Comparison of ENCODE assay signal across 8 cellular contexts in the genomic region with DNA sequence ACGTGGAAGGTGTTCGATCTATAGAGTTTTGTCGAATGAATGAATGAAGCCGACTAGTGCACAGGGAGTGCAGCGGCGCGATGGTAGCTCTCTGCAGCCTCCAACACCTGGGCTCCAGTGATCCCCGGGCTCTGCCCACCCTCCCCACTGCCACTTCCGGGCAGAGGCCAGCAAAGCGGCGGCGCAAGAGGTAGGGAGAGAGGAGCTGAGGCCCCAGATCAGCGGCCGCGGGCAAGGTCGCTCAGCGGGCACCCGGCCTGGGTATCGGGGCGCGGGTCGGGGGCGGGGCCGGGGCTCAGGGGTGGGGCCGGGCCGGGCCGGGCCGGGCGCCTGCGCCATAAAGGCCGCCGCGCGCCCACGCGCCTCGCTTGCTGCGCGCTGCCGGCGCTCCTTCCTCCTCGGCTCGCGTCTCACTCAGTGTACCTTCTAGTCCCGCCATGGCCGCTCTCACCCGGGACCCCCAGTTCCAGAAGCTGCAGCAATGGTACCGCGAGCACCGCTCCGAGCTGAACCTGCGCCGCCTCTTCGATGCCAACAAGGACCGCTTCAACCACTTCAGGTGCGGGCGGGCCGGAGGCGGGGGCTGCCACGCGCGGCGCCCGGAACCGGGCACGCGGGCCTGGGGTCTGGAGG. TPM values are rescaled to one million over a fixed set of nuclear protein-coding genes. Genes with fewer than 3 reads are reported as not detected.
DNase-seq lines count a peak whose midpoint lies in the region; ATAC-seq and TF ChIP-seq lines count a peak whose summit lies in the region.

A gene (plus strand): TSS at position 367 of the 633 bp plus-strand sequence. CDS start 71 bp downstream, at position 438.

- H3K9me3 Mint-ChIP-seq in Calu3 (ENCODE audit: low read depth, unreplicated experiment) = no peaks in the 10 kb centered on the region
- no peaks in the 10 kb centered on the region for H3K9me3 Mint-ChIP-seq in natural killer cell treated with Interleukin-12 subunit alpha and Interleukin-12 subunit beta and Interleukin-15 and Interleukin-18, amount 100 ng/mL, for 72 hours

- BruUV-seq in Calu3 (replicated peaks; lab: Mats Ljungman, UMichigan) = no TSS peak

- peak within 1 kb of the TSS; percentile 82 for H3K27ac ChIP-seq in RWPE1

- H3K4me3 Mint-ChIP-seq in Calu3 (ENCODE audit: low read depth, unreplicated experiment) = peak within 1 kb of the TSS; percentile 91
- peak within 1 kb of the TSS; percentile 99 for H3K4me3 Mint-ChIP-seq in natural killer cell treated with Interleukin-12 subunit alpha and Interleukin-12 subunit beta and Interleukin-15 and Interleukin-18, amount 100 ng/mL, for 72 hours

- H3K27me3 Mint-ChIP-seq in Calu3 (ENCODE audit: unreplicated experiment) = no peaks in the 10 kb centered on the region
- H3K27me3 Mint-ChIP-seq in natural killer cell treated with Interleukin-12 subunit alpha and Interleukin-12 subunit beta and Interleukin-15 and Interleukin-18, amount 100 ng/mL, for 72 hours = no peaks in the 10 kb centered on the region

- peak within 1 kb of the TSS; percentile 92 for H3K4me3 ChIP-seq in Jurkat, Clone E6-1 (ENCODE audit: low read length)

- intact Hi-C loops in Calu3 (cut with micrococcal nuclease; ENCODE audit: unreplicated experiment) = loop anchor here (2.0 kb wide), 1 partner anchor 66 kb away; no protein-coding TSS in a partner anchor

- H3K4me1 Mint-ChIP-seq in Calu3 (ENCODE audit: low read depth, unreplicated experiment) = peaks cover 29% of the 10 kb centered on the region
- H3K4me1 Mint-ChIP-seq in natural killer cell treated with Interleukin-12 subunit alpha and Interleukin-12 subunit beta and Interleukin-15 and Interleukin-18, amount 100 ng/mL, for 72 hours (ENCODE audit: low read depth in 2 of 2) = peaks cover 24 to 32% of the 10 kb centered on the region in 2 donors

- TF ChIP-seq CTCF in Calu3 (IDR thresholded peaks at IDR 0.05; ENCODE audit: unreplicated experiment) = no peak
- no peak for TF ChIP-seq CTCF in RWPE1 (conservative IDR thresholded peaks at IDR 0.05; ENCODE audit: low read depth)

- ATAC-seq in GM21528 (IDR thresholded peaks at IDR 0.05; ENCODE audit: low FRiP score, unreplicated experiment) = peak; percentile 56
- ATAC-seq in natural killer cell treated with Interleukin-12 subunit alpha and Interleukin-12 subunit beta and Interleukin-15 and Interleukin-18, amount 100 ng/mL, for 72 hours = peak; percentile 91 to 94

- H3K36me3 Mint-ChIP-seq in Calu3 (ENCODE audit: insufficient read depth, unreplicated experiment) = peaks cover 61% of the 10 kb centered on the region
- H3K36me3 Mint-ChIP-seq in natural killer cell treated with Interleukin-12 subunit alpha and Interleukin-12 subunit beta and Interleukin-15 and Interleukin-18, amount 100 ng/mL, for 72 hours = peaks cover 11% of the 10 kb centered on the region

- CTCF ChIA-PET in Calu3 (lab: Charles Lee) (interaction anchor here (0.9 kb wide), 1 partner anchor 65 kb away, joined by 3 read pairs; no protein-coding TSS in a partner anchor), RWPE1 (lab: Yijun Ruan, JAX) (interaction anchor here (0.5 kb wide), 1 partner anchor 87 kb away, joined by 3 read pairs; no protein-coding TSS in a partner anchor)

- POLR2A ChIA-PET in RWPE1 (lab: Yijun Ruan, JAX; ENCODE audit: low non-redundant PET) = no interaction called here

- DNase-seq in Calu3 = peak; percentile 70
- DNase-seq in Jurkat, Clone E6-1 (ENCODE audit: low read depth, low spot score) = peak; percentile 50
- DNase-seq in RWPE1 (ENCODE audit: low spot score) = peak; percentile 52
- peak; percentile 65 for DNase-seq in activated T-helper 9 cell treated with anti-CD3 and anti-CD28 coated beads, Interleukin-2, amount 50 U/mL, for 16 hours (ENCODE audit: low read depth)
- DNase-seq in fibroblast of peridontal ligament (ENCODE audit: extremely low read depth) = peak; percentile 20
- peak; percentile 77 for DNase-seq in natural killer cell treated with Interleukin-12 subunit alpha and Interleukin-12 subunit beta and Interleukin-15 and Interleukin-18, amount 100 ng/mL, for 72 hours (ENCODE audit: low spot score)
- peak; percentile 48 to 83 (median 66) for DNase-seq in stimulated activated naive CD4-positive, alpha-beta T cell (lab: John Stamatoyannopoulos, UW)

- peak within 1 kb of the TSS; percentile 45 for H3K27ac Mint-ChIP-seq in Calu3 (ENCODE audit: unreplicated experiment)
- H3K27ac Mint-ChIP-seq in natural killer cell treated with Interleukin-12 subunit alpha and Interleukin-12 subunit beta and Interleukin-15 and Interleukin-18, amount 100 ng/mL, for 72 hours = peak within 1 kb of the TSS; percentile 72 to 90

RNA-seq across cellular contexts. Expression of the gene that starts here (rescaled TPM):
- 353 and 375 TPM in 2 replicates for total RNA-seq in Calu3 (2022)
- 407 TPM for polyA plus RNA-seq in Jurkat, Clone E6-1 (2012; ENCODE audit: insufficient read depth, insufficient read length)
- total RNA-seq in natural killer cell treated with Interleukin-12 subunit alpha and Interleukin-12 subunit beta and Interleukin-15 and Interleukin-18, amount 100 ng/mL, for 72 hours = 100 to 1,000 TPM; 394 to 516 TPM

Comparison
In these comparisons a context has a peak if more than half of its experiments do, and no peak if none do; other contexts are left out.
1. Peak in every context shown above with its lines: DNase-seq, ATAC-seq, H3K4me3 ChIP-seq and H3K27ac ChIP-seq.
2. DNase-seq: peak in every context shown above with its lines; median percentile 77 in natural killer cell treated with Interleukin-12 subunit alpha and Interleukin-12 subunit beta and Interleukin-15 and Interleukin-18, amount 100 ng/mL, for 72 hours; 70 in Calu3; 66 in stimulated activated naive CD4-positive, alpha-beta T cell; 65 in activated T-helper 9 cell treated with anti-CD3 and anti-CD28 coated beads, Interleukin-2, amount 50 U/mL, for 16 hours; 52 in RWPE1; 50 in Jurkat, Clone E6-1; 20 in fibroblast of peridontal ligament.